ENCODE assay signal across 8 cellular contexts in the genomic region with DNA sequence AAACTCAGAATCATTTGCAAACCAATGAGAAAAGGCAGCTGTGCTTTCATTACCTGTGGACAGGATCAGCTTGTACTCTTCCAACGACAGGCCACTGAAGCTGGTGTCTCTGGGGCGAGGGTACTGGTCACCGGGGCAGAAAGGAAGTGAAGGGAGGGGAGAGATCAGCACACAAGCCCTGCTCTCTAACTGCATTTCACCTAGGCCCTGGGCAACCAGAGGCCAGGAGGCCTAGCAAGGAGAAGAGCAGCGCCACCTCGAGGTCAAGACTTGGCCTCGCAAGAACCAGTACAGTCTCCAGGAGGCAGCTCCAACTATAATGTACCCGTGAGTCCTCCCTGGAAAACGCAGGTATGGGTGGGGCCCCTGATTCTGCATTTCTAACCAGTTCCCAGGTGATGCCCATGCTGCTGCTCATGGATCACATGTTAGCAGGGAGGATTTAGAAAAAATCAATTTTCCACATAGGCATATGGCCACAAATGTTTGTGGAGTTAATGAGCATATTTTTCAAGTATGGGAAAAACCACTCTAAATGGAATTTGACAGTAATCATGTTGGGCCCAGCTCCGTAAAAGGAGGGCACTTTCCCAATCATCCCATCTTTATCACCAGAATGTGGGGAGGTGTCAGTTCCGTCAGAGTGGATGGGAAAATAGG. TPM values are rescaled to one million over a fixed set of nuclear protein-coding genes. Genes with fewer than 3 reads are reported as not detected.
A peak's percentile ranks its signal among the peaks of the same experiment; 100 is the strongest.
DNase-seq lines count a peak whose midpoint lies in the region; ATAC-seq and TF ChIP-seq lines count a peak whose summit lies in the region.

No MANE protein-coding gene starts in this region.

- no peak overlapping the region for H3K4me2 ChIP-seq in PC-3 (ENCODE audit: low read length)

- peaks cover 31% of the 10 kb centered on the region for H3K4me1 Mint-ChIP-seq in activated T-helper 1 cell treated with anti-CD3 and anti-CD28 coated beads, Interleukin-12 subunit alpha, Interleukin-12 subunit beta, Interleukin-2, Interleukin-4 antibody, amounts not matched to agents 30 ng/mL and 10 ng/mL and 1 ng/mL, durations not matched to agents 14 hours and 24 hours and 36 hours (ENCODE audit: low read depth)

- H3K27ac ChIP-seq in PC-3 (ENCODE audit: low read length) (no peak overlapping the region), foreskin keratinocyte (no peak overlapping the region), psoas muscle (no peak overlapping the region)

- H3K4me3 ChIP-seq in PC-3 (ENCODE audit: low read length) (no peak overlapping the region), psoas muscle (peak overlapping the region; percentile 5)

- H3K27me3 ChIP-seq in PC-3 (ENCODE audit: low read length) = no peaks in the 10 kb centered on the region
- no peaks in the 10 kb centered on the region for H3K27me3 ChIP-seq in foreskin keratinocyte
- H3K27me3 ChIP-seq in psoas muscle (ENCODE audit: insufficient read depth in 3 of 3, low read length in 2 of 3) = no peaks in the 10 kb centered on the region

- H3K36me3 Mint-ChIP-seq in activated T-helper 1 cell treated with anti-CD3 and anti-CD28 coated beads, Interleukin-12 subunit alpha, Interleukin-12 subunit beta, Interleukin-2, Interleukin-4 antibody, amounts not matched to agents 30 ng/mL and 10 ng/mL and 1 ng/mL, durations not matched to agents 14 hours and 24 hours and 36 hours (ENCODE audit: low read depth) = peaks cover 29% of the 10 kb centered on the region

- H3K36me3 ChIP-seq in PC-3 (ENCODE audit: low read depth, low read length) (peaks cover 43% of the 10 kb centered on the region), psoas muscle (ENCODE audit: insufficient read depth in 1 of 2, low read depth in 1 of 2) (peaks cover 6 to 45% of the 10 kb centered on the region in 2 donors)

- no peaks in the 10 kb centered on the region for H4K20me1 ChIP-seq in PC-3 (ENCODE audit: low read length)

- TF ChIP-seq CTCF in GM10266 (IDR thresholded peaks at IDR 0.05; ENCODE audit: control insufficient read depth, insufficient read depth, low read depth, missing control alignments) (peak; percentile 87), PC-3 (conservative IDR thresholded peaks at IDR 0.05; ENCODE audit: low read depth, low read length) (peak; percentile 91), foreskin keratinocyte (conservative IDR thresholded peaks at IDR 0.05) (peak; percentile 88), psoas muscle (IDR thresholded peaks at IDR 0.05) (peak; percentile 67)

- H3K4me3 Mint-ChIP-seq in activated T-helper 1 cell treated with anti-CD3 and anti-CD28 coated beads, Interleukin-12 subunit alpha, Interleukin-12 subunit beta, Interleukin-2, Interleukin-4 antibody, amounts not matched to agents 30 ng/mL and 10 ng/mL and 1 ng/mL, durations not matched to agents 14 hours and 24 hours and 36 hours = no peak overlapping the region

- H3K4me1 ChIP-seq in PC-3 (ENCODE audit: insufficient read depth, low read length) (peaks cover 23% of the 10 kb centered on the region), foreskin keratinocyte (peaks cover 10% of the 10 kb centered on the region), psoas muscle (peaks cover 36% of the 10 kb centered on the region)

- no peaks in the 10 kb centered on the region for H3K9me3 Mint-ChIP-seq in activated T-helper 1 cell treated with anti-CD3 and anti-CD28 coated beads, Interleukin-12 subunit alpha, Interleukin-12 subunit beta, Interleukin-2, Interleukin-4 antibody, amounts not matched to agents 30 ng/mL and 10 ng/mL and 1 ng/mL, durations not matched to agents 14 hours and 24 hours and 36 hours

- ATAC-seq in HG03159 (IDR thresholded peaks at IDR 0.05; ENCODE audit: unreplicated experiment) = peak; percentile 64
- peak; percentile 61 for ATAC-seq in PC-3
- ATAC-seq in foreskin keratinocyte = peak; percentile 79
- peak; percentile 79 to 83 (median 80) for ATAC-seq in psoas muscle
- no peak for ATAC-seq in GM19397 (IDR thresholded peaks at IDR 0.05; ENCODE audit: unreplicated experiment)

- H3K79me2 ChIP-seq in PC-3 (ENCODE audit: low read length) = peaks cover 9% of the 10 kb centered on the region; the same call in 1 of the 2 replicates

- H3K27ac Mint-ChIP-seq in activated T-helper 1 cell treated with anti-CD3 and anti-CD28 coated beads, Interleukin-12 subunit alpha, Interleukin-12 subunit beta, Interleukin-2, Interleukin-4 antibody, amounts not matched to agents 30 ng/mL and 10 ng/mL and 1 ng/mL, durations not matched to agents 14 hours and 24 hours and 36 hours = peak overlapping the region; percentile 1

- no peak overlapping the region for H3K9ac ChIP-seq in PC-3 (ENCODE audit: low read length)

- no peaks in the 10 kb centered on the region for H3K9me2 ChIP-seq in PC-3 (replicated peaks; ENCODE audit: low read length)

- CTCF ChIA-PET in PC-3 (lab: Charles Lee) = interaction anchor here (0.6 to 1.4 kb wide), 2 partner anchors 32 to 111 kb away, joined by 4 to 7 read pairs; no protein-coding TSS in a partner anchor

- intact Hi-C loops in PC-3 (cut with micrococcal nuclease) = loop anchor here (1.0 to 5.0 kb wide), 3 partner anchors 68 to 115 kb away; no protein-coding TSS in a partner anchor
- intact Hi-C loops in activated T-helper 1 cell treated with anti-CD3 and anti-CD28 coated beads, Interleukin-12 subunit alpha, Interleukin-12 subunit beta, Interleukin-2, Interleukin-4 antibody, amounts not matched to agents 30 ng/mL and 10 ng/mL and 1 ng/mL, durations not matched to agents 14 hours and 24 hours and 36 hours (cut with micrococcal nuclease) = loop anchor here (1.0 kb wide), 3 partner anchors 10 to 115 kb away; no protein-coding TSS in a partner anchor
- intact Hi-C loops in psoas muscle (cut with DNase I) = loop anchor here (5.0 to 10.0 kb wide), 2 partner anchors 113 to 454 kb away; no protein-coding TSS in a partner anchor

- POLR2A ChIA-PET in PC-3 (lab: Charles Lee; ENCODE audit: unreplicated experiment) = no interaction called here

- no peak overlapping the region for H2AFZ ChIP-seq in PC-3 (ENCODE audit: low read length)

- no peaks in the 10 kb centered on the region for H3K27me3 Mint-ChIP-seq in activated T-helper 1 cell treated with anti-CD3 and anti-CD28 coated beads, Interleukin-12 subunit alpha, Interleukin-12 subunit beta, Interleukin-2, Interleukin-4 antibody, amounts not matched to agents 30 ng/mL and 10 ng/mL and 1 ng/mL, durations not matched to agents 14 hours and 24 hours and 36 hours (ENCODE audit: insufficient read depth)

- DNase-seq in GM10266 (ENCODE audit: extremely low spot score) (peak; percentile 72), PC-3 (peak; percentile 78), foreskin keratinocyte (peak; percentile 42 to 77), psoas muscle (peak; percentile 65 to 83), NCI-H446 treated with DMSO at 0.1 percent for 48 hours (lab: John Stamatoyannopoulos, UW) (no peak)
- DNase-seq in activated T-helper 1 cell treated with anti-CD3 and anti-CD28 coated beads, Interleukin-12 subunit alpha, Interleukin-12 subunit beta, Interleukin-2, Interleukin-4 antibody, amounts not matched to agents 30 ng/mL and 10 ng/mL and 1 ng/mL, durations not matched to agents 14 hours and 24 hours and 36 hours (ENCODE audit: low spot score) = peak; percentile 69

- no peaks in the 10 kb centered on the region for H3K9me3 ChIP-seq in PC-3 (ENCODE audit: low read length)
- no peaks in the 10 kb centered on the region for H3K9me3 ChIP-seq in psoas muscle

- no TSS peak for BruUV-seq in PC-3 (replicated peaks; lab: Mats Ljungman, UMichigan)

- peaks cover 5% of the 10 kb centered on the region for H3F3A ChIP-seq in PC-3 (ENCODE audit: low read length, unreplicated experiment)

- 51 to 56% (median 52%) methylated on average over 10 of the region's 10 CpGs for WGBS in psoas muscle, 3 donors

RNA-seq across cellular contexts. Expression of gene UQCC2, which starts 11.0 kb away (rescaled TPM):
- 70.0 and 107 TPM in 2 replicates for total RNA-seq in PC-3 (2014; rRNA removed)
- total RNA-seq in activated T-helper 1 cell treated with anti-CD3 and anti-CD28 coated beads, Interleukin-12 subunit alpha, Interleukin-12 subunit beta, Interleukin-2, Interleukin-4 antibody, amounts not matched to agents 30 ng/mL and 10 ng/mL and 1 ng/mL, durations not matched to agents 14 hours and 24 hours and 36 hours = 123 and 139 TPM in 2 replicates
- total RNA-seq in foreskin keratinocyte = 137 and 154 TPM in 2 replicates
- polyA plus RNA-seq in foreskin keratinocyte = 226 and 259 TPM in 2 replicates
- 100 to 1,000 TPM; 118 to 184 (median 145) TPM for total RNA-seq in psoas muscle
- polyA plus RNA-seq in psoas muscle = 100 to 1,000 TPM; 129 to 158 (median 141) TPM

RNA-seq across cellular contexts. Expression of gene IP6K3, which starts 46.2 kb away (rescaled TPM):
- not detected in 2 replicates for total RNA-seq in PC-3 (2014; rRNA removed)
- total RNA-seq in activated T-helper 1 cell treated with anti-CD3 and anti-CD28 coated beads, Interleukin-12 subunit alpha, Interleukin-12 subunit beta, Interleukin-2, Interleukin-4 antibody, amounts not matched to agents 30 ng/mL and 10 ng/mL and 1 ng/mL, durations not matched to agents 14 hours and 24 hours and 36 hours = not detected in 2 replicates
- total RNA-seq in foreskin keratinocyte = not detected in 2 replicates
- not detected in 2 replicates for polyA plus RNA-seq in foreskin keratinocyte
- 100 to 1,000 TPM; 113 to 363 (median 306) TPM for total RNA-seq in psoas muscle
- polyA plus RNA-seq in psoas muscle = 100 to 1,000 TPM in 2 of 3 donors, 10 to 100 TPM in 1; 95.7 to 220 (median 175) TPM

Comparison
In these comparisons a context has a peak if more than half of its experiments do, and no peak if none do; other contexts are left out.
1. RNA of gene IP6K3, which starts 46.2 kb away (total RNA-seq): 113 to 363 TPM in psoas muscle; not detected in PC-3, not detected in activated T-helper 1 cell treated with anti-CD3 and anti-CD28 coated beads, Interleukin-12 subunit alpha, Interleukin-12 subunit beta, Interleukin-2, Interleukin-4 antibody, amounts not matched to agents 30 ng/mL and 10 ng/mL and 1 ng/mL, durations not matched to agents 14 hours and 24 hours and 36 hours and not detected in foreskin keratinocyte; every median in the first group is over 100 times any median in the second.
2. Peak in every context shown above with its lines, with median percentiles within 50 percentile points of each other: CTCF ChIP-seq.